In genomic region chr2:171671867-171672266, GRCh38 we compare ENCODE assay signal across 2 cellular contexts.
TF ChIP-seq lines count a peak whose summit lies in the region.

No MANE protein-coding gene starts in this region.

TF ChIP-seq in HepG2, 621 proteins besides CTCF, POLR2A, EP300 and RAD21:
- TF ChIP-seq ZNF792 (CRISPR knock-in tag; IDR thresholded peaks at IDR 0.05) (no peak), ESRRA (CRISPR knock-in tag; IDR thresholded peaks at IDR 0.05; ENCODE audit: low read depth) (no peak), ZGPAT (CRISPR knock-in tag; IDR thresholded peaks at IDR 0.05) (no peak), ZNF670 (CRISPR knock-in tag; IDR thresholded peaks at IDR 0.05; ENCODE audit: borderline replicate concordance) (no peak), CBX1 (IDR thresholded peaks at IDR 0.05; ENCODE audit: low read depth) (no peak), GFI1 (CRISPR knock-in tag; IDR thresholded peaks at IDR 0.05; ENCODE audit: borderline replicate concordance) (no peak), NFIC (IDR thresholded peaks at IDR 0.05; ENCODE audit: low read length) (no peak), HNF4G (IDR thresholded peaks at IDR 0.05; ENCODE audit: borderline replicate concordance, low read depth, low read length) (no peak), HNF4G (CRISPR knock-in tag; IDR thresholded peaks at IDR 0.05; ENCODE audit: borderline replicate concordance, low read depth) (no peak), ATAD3A (CRISPR knock-in tag; IDR thresholded peaks at IDR 0.05) (no peak), MIER2 (CRISPR knock-in tag; IDR thresholded peaks at IDR 0.05) (no peak), FOXO1 (CRISPR knock-in tag; IDR thresholded peaks at IDR 0.05) (no peak), ZNF180 (CRISPR knock-in tag; IDR thresholded peaks at IDR 0.05; ENCODE audit: borderline replicate concordance, low read depth) (no peak), MXD1 (CRISPR knock-in tag; IDR thresholded peaks at IDR 0.05) (no peak), SMARCC2 (IDR thresholded peaks at IDR 0.05) (no peak), ZNF607 (CRISPR knock-in tag; IDR thresholded peaks at IDR 0.05; ENCODE audit: borderline replicate concordance) (no peak)

TF ChIP-seq in HEK293, 187 proteins besides CTCF, POLR2A, EP300 and RAD21:
- TF ChIP-seq ZNF366 (tag by site-specific recombination; conservative IDR thresholded peaks at IDR 0.05) (0 out of 2 replicates have a peak, but pooled peaks have one; percentile 16), ZNF561 (tag by site-specific recombination; IDR thresholded peaks at IDR 0.05; ENCODE audit: borderline replicate concordance) (no peak)
TF ChIP-seq in HEK293: peak in this region for 1.
